Comparison of ENCODE assay signal across 1 cellular context in genomic region chr22:30078320-30079311, GRCh38.
TF ChIP-seq lines count a peak whose summit lies in the region.

No MANE protein-coding gene starts in this region.

TF ChIP-seq in HepG2, 621 proteins besides CTCF, POLR2A, EP300 and RAD21 (continued from another document):
- no peak for TF ChIP-seq HOMEZ (CRISPR knock-in tag; IDR thresholded peaks at IDR 0.05; ENCODE audit: low read depth)
- TF ChIP-seq PAF1 (CRISPR knock-in tag; IDR thresholded peaks at IDR 0.05) = no peak
- TF ChIP-seq HIVEP1 (CRISPR knock-in tag; IDR thresholded peaks at IDR 0.05) = no peak
- TF ChIP-seq ZMAT5 (CRISPR knock-in tag; IDR thresholded peaks at IDR 0.05; ENCODE audit: borderline replicate concordance, low read depth) = no peak
- no peak for TF ChIP-seq CBX2 (IDR thresholded peaks at IDR 0.05; ENCODE audit: low read depth, low read length)
- no peak for TF ChIP-seq CBX2 (CRISPR knock-in tag; IDR thresholded peaks at IDR 0.05; ENCODE audit: low read depth)
- TF ChIP-seq ZNF781 (CRISPR knock-in tag; IDR thresholded peaks at IDR 0.05; ENCODE audit: borderline replicate concordance, not compliant biosample characterization) = no peak
- TF ChIP-seq RBM22 (optimal IDR thresholded peaks at IDR 0.05; ENCODE audit: low read length) = no peak
- no peak for TF ChIP-seq GZF1 (CRISPR knock-in tag; IDR thresholded peaks at IDR 0.05)
- TF ChIP-seq CENPBD1 (CRISPR knock-in tag; IDR thresholded peaks at IDR 0.05; ENCODE audit: borderline replicate concordance, low read depth) = no peak
- TF ChIP-seq HCFC1 (IDR thresholded peaks at IDR 0.05; ENCODE audit: low read depth, low read length) = no peak
- TF ChIP-seq, protein P1, sequence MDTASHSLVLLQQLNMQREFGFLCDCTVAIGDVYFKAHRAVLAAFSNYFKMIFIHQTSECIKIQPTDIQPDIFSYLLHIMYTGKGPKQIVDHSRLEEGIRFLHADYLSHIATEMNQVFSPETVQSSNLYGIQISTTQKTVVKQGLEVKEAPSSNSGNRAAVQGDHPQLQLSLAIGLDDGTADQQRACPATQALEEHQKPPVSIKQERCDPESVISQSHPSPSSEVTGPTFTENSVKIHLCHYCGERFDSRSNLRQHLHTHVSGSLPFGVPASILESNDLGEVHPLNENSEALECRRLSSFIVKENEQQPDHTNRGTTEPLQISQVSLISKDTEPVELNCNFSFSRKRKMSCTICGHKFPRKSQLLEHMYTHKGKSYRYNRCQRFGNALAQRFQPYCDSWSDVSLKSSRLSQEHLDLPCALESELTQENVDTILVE (CRISPR knock-in tag; IDR thresholded peaks at IDR 0.05) = no peak
- no peak for TF ChIP-seq ZNF720 (CRISPR knock-in tag; IDR thresholded peaks at IDR 0.05)
- no peak for TF ChIP-seq NFRKB (IDR thresholded peaks at IDR 0.05)
TF ChIP-seq in HepG2: peak in this region for 0.
